ENCODE assay signal across 16 cellular contexts in genomic region chr5:85843535-85843934, GRCh38.
DNase-seq lines count a peak whose midpoint lies in the region; ATAC-seq and TF ChIP-seq lines count a peak whose summit lies in the region.
"Had no signal": no experiment of that assay in that cellular context is flagged by ENCODE, and none has a peak within 500 bp of the region (broad histone marks: within the 10 kb centered on the region; RNA-seq: fewer than 3 reads in every experiment).

No MANE protein-coding gene starts in this region.

- H3K27me3 ChIP-seq in GM23338 (ENCODE audit: insufficient read depth) (no peaks in the 10 kb centered on the region), trophoblast cell (ENCODE audit: insufficient read depth, low read length) (no peaks in the 10 kb centered on the region)
- no peaks in the 10 kb centered on the region for H3K27me3 ChIP-seq in CD8-positive, alpha-beta memory T cell (ENCODE audit: insufficient read depth, low read length, poor library complexity, severe bottlenecking)
- H3K27me3 ChIP-seq: BLaER1 treated with 17β-estradiol and CSF1 and Interleukin-3, amounts not matched to agents 10 nM and 100 nM had no signal

- POLR2A ChIA-PET in WTC11 (lab: Charles Lee), result no interaction called here
- POLR2A ChIA-PET in CD8-positive, alpha-beta memory T cell (lab: Charles Lee), result no interaction called here

- H3K36me3 ChIP-seq in GM23338 (ENCODE audit: insufficient read depth), result no peaks in the 10 kb centered on the region
- no peaks in the 10 kb centered on the region for H3K36me3 ChIP-seq in trophoblast cell (ENCODE audit: control insufficient read depth in 1 of 2, insufficient read depth in 2 of 2, low read length in 2 of 2)
- no peaks in the 10 kb centered on the region for H3K36me3 ChIP-seq in CD8-positive, alpha-beta memory T cell (ENCODE audit: insufficient read depth, low read length)
- H3K36me3 ChIP-seq: BLaER1 treated with 17β-estradiol and CSF1 and Interleukin-3, amounts not matched to agents 10 nM and 100 nM had no signal

- no peak overlapping the region for H2BK12ac ChIP-seq in trophoblast cell (ENCODE audit: low read length)

- no peaks in the 10 kb centered on the region for H3K9me2 ChIP-seq in GM23338 (ENCODE audit: insufficient read depth)

- no peak overlapping the region for H3K23ac ChIP-seq in trophoblast cell (ENCODE audit: low read length)

- H3K27me3 Mint-ChIP-seq in GM23338 (ENCODE audit: insufficient read depth, low read depth, poor library complexity) (peaks cover 1% of the 10 kb centered on the region), WTC11 (ENCODE audit: low read depth) (no peaks in the 10 kb centered on the region)
- no peaks in the 10 kb centered on the region for H3K27me3 Mint-ChIP-seq in CD8-positive, alpha-beta memory T cell
- H3K27me3 Mint-ChIP-seq: B cell, IgD-negative memory B cell had no signal

- no peak for ATAC-seq in GM23338
- ATAC-seq in WTC11, result peak; percentile 36; the same call in 1 of the 2 replicates
- peak; percentile 19 for ATAC-seq in stimulated activated effector memory CD8-positive, alpha-beta T cell treated with anti-CD3 and anti-CD28 coated beads, Interleukin-12 subunit alpha, Interleukin-12 subunit beta, amount 100 ng/mL, for 72 hours
- ATAC-seq in GM18909 (IDR thresholded peaks at IDR 0.05; ENCODE audit: poor library complexity, unreplicated experiment), result no peak
- ATAC-seq: CD8-positive, alpha-beta T cell; HepG2 had no signal

- H2AFZ ChIP-seq in GM23338, result peak overlapping the region; percentile 44; the same call in 1 of the 2 replicates
- H2AFZ ChIP-seq in trophoblast cell (ENCODE audit: insufficient read depth, low read length, poor library complexity), result no peak overlapping the region

- H3K9ac ChIP-seq in trophoblast cell (ENCODE audit: low read length), result peak overlapping the region; percentile 22
- H3K9ac ChIP-seq: BLaER1 treated with 17β-estradiol and CSF1 and Interleukin-3, amounts not matched to agents 10 nM and 100 nM had no signal

- H3K4me1 ChIP-seq in GM23338 (ENCODE audit: insufficient read depth), result no peaks in the 10 kb centered on the region
- H3K4me1 ChIP-seq in trophoblast cell (ENCODE audit: control insufficient read depth in 1 of 2, insufficient read depth in 2 of 2, low read length in 2 of 2), result no peaks in the 10 kb centered on the region
- no peaks in the 10 kb centered on the region for H3K4me1 ChIP-seq in CD8-positive, alpha-beta memory T cell (ENCODE audit: insufficient read depth, low read length)
- H3K4me1 ChIP-seq: BLaER1 treated with 17β-estradiol and CSF1 and Interleukin-3, amounts not matched to agents 10 nM and 100 nM had no signal

- no peak overlapping the region for H2BK120ac ChIP-seq in trophoblast cell (ENCODE audit: insufficient read depth, low read length, poor library complexity)

- H3K4me2 ChIP-seq in GM23338 (no peak overlapping the region), trophoblast cell (ENCODE audit: low read length) (no peak overlapping the region)
- H3K4me2 ChIP-seq: BLaER1 treated with 17β-estradiol and CSF1 and Interleukin-3, amounts not matched to agents 10 nM and 100 nM had no signal

- no peaks in the 10 kb centered on the region for H4K20me1 ChIP-seq in GM23338 (replicated peaks; ENCODE audit: insufficient read depth)
- H4K20me1 ChIP-seq: BLaER1 treated with 17β-estradiol and CSF1 and Interleukin-3, amounts not matched to agents 10 nM and 100 nM had no signal

- TF ChIP-seq CTCF in GM23338 (conservative IDR thresholded peaks at IDR 0.05; ENCODE audit: low read depth in 2 of 2), result no peak
- no peak for TF ChIP-seq CTCF in WTC11 (IDR thresholded peaks at IDR 0.05)

- H2AK5ac ChIP-seq in trophoblast cell (ENCODE audit: low read length), result no peak overlapping the region

- H3K4me3 ChIP-seq in GM23338 (no peak overlapping the region), trophoblast cell (ENCODE audit: low read depth, low read length) (no peak overlapping the region)
- H3K4me3 ChIP-seq in CD8-positive, alpha-beta memory T cell (ENCODE audit: low read length), result no peak overlapping the region
- H3K4me3 ChIP-seq: BLaER1 treated with 17β-estradiol and CSF1 and Interleukin-3, amounts not matched to agents 10 nM and 100 nM had no signal

- no peak overlapping the region for H4K12ac ChIP-seq in trophoblast cell (ENCODE audit: low read depth, low read length)

- no peak overlapping the region for H4K91ac ChIP-seq in trophoblast cell (ENCODE audit: low read depth, low read length)

- no peak overlapping the region for H3K14ac ChIP-seq in trophoblast cell (ENCODE audit: low read length)

- H3K9me3 Mint-ChIP-seq in GM23338, result no peaks in the 10 kb centered on the region
- H3K9me3 Mint-ChIP-seq in WTC11, result no peaks in the 10 kb centered on the region
- H3K9me3 Mint-ChIP-seq in stimulated activated effector memory CD8-positive, alpha-beta T cell treated with anti-CD3 and anti-CD28 coated beads, Interleukin-12 subunit alpha, Interleukin-12 subunit beta, amount 100 ng/mL, for 72 hours, result peaks cover 6% of the 10 kb centered on the region
- peaks cover 2 to 10% (median 5%) of the 10 kb centered on the region in 5 donors for H3K9me3 Mint-ChIP-seq in CD8-positive, alpha-beta memory T cell
- H3K9me3 Mint-ChIP-seq: CD8-positive, alpha-beta T cell had no signal

- H3K27ac Mint-ChIP-seq in GM23338 (peak overlapping the region; percentile 52), WTC11 (no peak overlapping the region)
- H3K27ac Mint-ChIP-seq in stimulated activated effector memory CD8-positive, alpha-beta T cell treated with anti-CD3 and anti-CD28 coated beads, Interleukin-12 subunit alpha, Interleukin-12 subunit beta, amount 100 ng/mL, for 72 hours, result no peak overlapping the region
- no peak overlapping the region for H3K27ac Mint-ChIP-seq in CD8-positive, alpha-beta memory T cell
- H3K27ac Mint-ChIP-seq: B cell; CD8-positive, alpha-beta T cell; IgD-negative memory B cell had no signal

- H3K4me3 Mint-ChIP-seq in GM23338 (no peak overlapping the region), WTC11 (no peak overlapping the region)
- no peak overlapping the region for H3K4me3 Mint-ChIP-seq in stimulated activated effector memory CD8-positive, alpha-beta T cell treated with anti-CD3 and anti-CD28 coated beads, Interleukin-12 subunit alpha, Interleukin-12 subunit beta, amount 100 ng/mL, for 72 hours
- H3K4me3 Mint-ChIP-seq in CD8-positive, alpha-beta memory T cell, result no peak overlapping the region
- H3K4me3 Mint-ChIP-seq: B cell; CD8-positive, alpha-beta T cell; IgD-negative memory B cell had no signal

- peaks cover 1% of the 10 kb centered on the region for H3K9me3 ChIP-seq in trophoblast cell (ENCODE audit: insufficient read depth, low read depth, low read length)
- H3K9me3 ChIP-seq in CD8-positive, alpha-beta memory T cell (ENCODE audit: low read length), result no peaks in the 10 kb centered on the region
- H3K9me3 ChIP-seq: BLaER1 treated with 17β-estradiol and CSF1 and Interleukin-3, amounts not matched to agents 10 nM and 100 nM had no signal

- CTCF ChIA-PET in WTC11 (lab: Charles Lee), result no interaction called here
- CTCF ChIA-PET in CD8-positive, alpha-beta memory T cell (lab: Charles Lee), result no interaction called here

- no peak overlapping the region for H3K27ac ChIP-seq in GM23338 (ENCODE audit: low read depth)
- no peak overlapping the region for H3K27ac ChIP-seq in trophoblast cell (ENCODE audit: low read depth, low read length)
- H3K27ac ChIP-seq in CD8-positive, alpha-beta memory T cell (ENCODE audit: low read depth, low read length), result no peak overlapping the region
- H3K27ac ChIP-seq: BLaER1 treated with 17β-estradiol and CSF1 and Interleukin-3, amounts not matched to agents 10 nM and 100 nM had no signal

- H3K4ac ChIP-seq in trophoblast cell (ENCODE audit: low read depth, low read length), result no peak overlapping the region

- H3K36me3 Mint-ChIP-seq in GM23338 (ENCODE audit: low read depth) (peaks cover 3% of the 10 kb centered on the region; the same call in 1 of the 3 replicates), WTC11 (no peaks in the 10 kb centered on the region)
- no peaks in the 10 kb centered on the region for H3K36me3 Mint-ChIP-seq in stimulated activated effector memory CD8-positive, alpha-beta T cell treated with anti-CD3 and anti-CD28 coated beads, Interleukin-12 subunit alpha, Interleukin-12 subunit beta, amount 100 ng/mL, for 72 hours
- H3K36me3 Mint-ChIP-seq in CD8-positive, alpha-beta memory T cell, result no peaks in the 10 kb centered on the region
- H3K36me3 Mint-ChIP-seq: CD8-positive, alpha-beta T cell; IgD-negative memory B cell had no signal

- DNase-seq in GM23338 (ENCODE audit: low spot score) (peak; percentile 3), WTC11 (ENCODE audit: low spot score) (peak; percentile 11), trophoblast cell (no peak)
- DNase-seq in stimulated activated effector memory CD8-positive, alpha-beta T cell treated with anti-CD3 and anti-CD28 coated beads, Interleukin-12 subunit alpha, Interleukin-12 subunit beta, amount 100 ng/mL, for 72 hours (ENCODE audit: low spot score in 2 of 2), result no peak
- DNase-seq in CD8-positive, alpha-beta memory T cell, result no peak
- DNase-seq in stimulated activated CD4-positive, alpha-beta T cell treated with anti-CD3 and anti-CD28 coated beads, Interleukin-4, amount 100 ng/mL, for 1 hour, result no peak
- DNase-seq: CD8-positive, alpha-beta T cell; COR-L47; DMS 273 treated with DMSO at 0.1 percent for 48 hours; GOT3; H7 had no signal

- H3K79me1 ChIP-seq in trophoblast cell (ENCODE audit: low read length), result no peaks in the 10 kb centered on the region

- H2BK5ac ChIP-seq in trophoblast cell (ENCODE audit: low read depth, low read length, poor library complexity), result no peak overlapping the region

- no peaks in the 10 kb centered on the region for H3F3A ChIP-seq in GM23338 (replicated peaks; ENCODE audit: low read depth)

- H3K4me1 Mint-ChIP-seq in GM23338 (peaks cover 7% of the 10 kb centered on the region), WTC11 (peaks cover 14% of the 10 kb centered on the region)
- no peaks in the 10 kb centered on the region for H3K4me1 Mint-ChIP-seq in stimulated activated effector memory CD8-positive, alpha-beta T cell treated with anti-CD3 and anti-CD28 coated beads, Interleukin-12 subunit alpha, Interleukin-12 subunit beta, amount 100 ng/mL, for 72 hours
- no peaks in the 10 kb centered on the region for H3K4me1 Mint-ChIP-seq in CD8-positive, alpha-beta memory T cell
- H3K4me1 Mint-ChIP-seq: B cell, IgD-negative memory B cell had no signal

- no peak overlapping the region for H3K18ac ChIP-seq in trophoblast cell (ENCODE audit: low read length)

- H4K8ac ChIP-seq in trophoblast cell (ENCODE audit: low read depth, low read length), result no peak overlapping the region

- WGBS in trophoblast cell (ENCODE audit: extremely low coverage, insufficient coverage, insufficient read length), result no CpG with 5 or more reads among the region's 11 CpGs

- no peaks in the 10 kb centered on the region for H3K79me2 ChIP-seq in GM23338 (replicated peaks; ENCODE audit: insufficient read depth)
- no peaks in the 10 kb centered on the region for H3K79me2 ChIP-seq in trophoblast cell (ENCODE audit: control insufficient read depth, insufficient read depth, low read length, poor library complexity)

TF ChIP-seq in GM23338, 12 proteins besides CTCF, POLR2A, EP300 and RAD21 (continues in another document):
- TF ChIP-seq EZH2 (IDR thresholded peaks at IDR 0.05; ENCODE audit: low read depth, unreplicated experiment) (no peak), CREB1 (CRISPR knock-in tag; IDR thresholded peaks at IDR 0.05; ENCODE audit: low read depth) (no peak)

Comparison
In these comparisons a context has a peak if more than half of its experiments do, and no peak if none do; other contexts are left out.
1. ATAC-seq: peak in WTC11 (single experiment) and stimulated activated effector memory CD8-positive, alpha-beta T cell treated with anti-CD3 and anti-CD28 coated beads, Interleukin-12 subunit alpha, Interleukin-12 subunit beta, amount 100 ng/mL, for 72 hours (single experiment); none in GM23338 (single experiment) and GM18909 (single experiment).
2. DNase-seq: peak in GM23338 (single experiment) and WTC11 (single experiment); none in trophoblast cell (0 of 2), stimulated activated effector memory CD8-positive, alpha-beta T cell treated with anti-CD3 and anti-CD28 coated beads, Interleukin-12 subunit alpha, Interleukin-12 subunit beta, amount 100 ng/mL, for 72 hours (0 of 2), CD8-positive, alpha-beta memory T cell (0 of 5) and stimulated activated CD4-positive, alpha-beta T cell treated with anti-CD3 and anti-CD28 coated beads, Interleukin-4, amount 100 ng/mL, for 1 hour (single experiment).